ENCODE assay signal across 1 cellular context in the genomic region with DNA sequence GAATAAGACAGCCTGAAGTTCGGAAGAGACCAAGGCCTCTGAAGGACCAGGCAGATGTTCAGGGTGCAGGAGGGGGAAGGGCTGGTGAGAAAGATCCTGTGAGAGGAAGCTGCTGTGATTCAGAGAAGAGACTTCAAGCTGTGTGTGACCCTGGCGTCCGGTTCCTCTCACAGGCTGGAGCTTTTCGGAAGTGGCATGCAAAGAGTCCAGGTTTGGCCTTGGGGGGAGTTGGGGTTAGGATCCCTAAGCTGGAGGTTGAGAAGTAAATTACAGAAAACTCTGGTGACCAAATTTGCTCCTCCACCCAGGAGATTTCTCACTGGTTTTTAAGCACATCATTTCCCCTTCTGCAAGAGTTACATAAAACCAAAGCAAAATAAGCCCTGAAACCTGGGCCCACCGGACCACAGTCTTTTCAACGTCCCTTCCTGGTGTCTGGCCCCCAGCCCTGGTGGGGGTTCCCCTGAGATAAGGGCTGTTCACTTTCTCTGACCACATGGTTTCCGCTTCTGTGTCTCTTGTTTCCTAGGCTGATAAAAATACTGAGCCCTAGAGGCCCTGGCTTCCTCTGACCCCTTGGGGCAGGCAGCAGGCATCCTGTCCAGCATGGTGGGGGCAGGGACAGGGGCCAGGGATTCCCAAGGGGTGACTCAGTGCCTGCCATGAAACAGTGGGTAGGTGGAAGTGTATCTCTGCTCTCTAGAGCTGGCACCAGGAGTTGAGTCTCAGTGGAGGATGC.
TF ChIP-seq lines count a peak whose summit lies in the region.

No MANE protein-coding gene starts in this region.

TF ChIP-seq in GM23338, 12 proteins besides CTCF, POLR2A, EP300 and RAD21 (continued from another document):
- TF ChIP-seq CREB1 (CRISPR knock-in tag; IDR thresholded peaks at IDR 0.05; ENCODE audit: low read depth) (no peak), POLR2AphosphoS5 (IDR thresholded peaks at IDR 0.05; ENCODE audit: low read depth) (no peak), EZH2 (IDR thresholded peaks at IDR 0.05; ENCODE audit: low read depth, unreplicated experiment) (no peak), NANOG (IDR thresholded peaks at IDR 0.05; ENCODE audit: borderline replicate concordance) (no peak), ZNF114 (CRISPR knock-in tag; IDR thresholded peaks at IDR 0.05) (no peak), ZNF331 (CRISPR knock-in tag; IDR thresholded peaks at IDR 0.05; ENCODE audit: low read depth) (no peak)
- TF ChIP-seq, protein P1, sequence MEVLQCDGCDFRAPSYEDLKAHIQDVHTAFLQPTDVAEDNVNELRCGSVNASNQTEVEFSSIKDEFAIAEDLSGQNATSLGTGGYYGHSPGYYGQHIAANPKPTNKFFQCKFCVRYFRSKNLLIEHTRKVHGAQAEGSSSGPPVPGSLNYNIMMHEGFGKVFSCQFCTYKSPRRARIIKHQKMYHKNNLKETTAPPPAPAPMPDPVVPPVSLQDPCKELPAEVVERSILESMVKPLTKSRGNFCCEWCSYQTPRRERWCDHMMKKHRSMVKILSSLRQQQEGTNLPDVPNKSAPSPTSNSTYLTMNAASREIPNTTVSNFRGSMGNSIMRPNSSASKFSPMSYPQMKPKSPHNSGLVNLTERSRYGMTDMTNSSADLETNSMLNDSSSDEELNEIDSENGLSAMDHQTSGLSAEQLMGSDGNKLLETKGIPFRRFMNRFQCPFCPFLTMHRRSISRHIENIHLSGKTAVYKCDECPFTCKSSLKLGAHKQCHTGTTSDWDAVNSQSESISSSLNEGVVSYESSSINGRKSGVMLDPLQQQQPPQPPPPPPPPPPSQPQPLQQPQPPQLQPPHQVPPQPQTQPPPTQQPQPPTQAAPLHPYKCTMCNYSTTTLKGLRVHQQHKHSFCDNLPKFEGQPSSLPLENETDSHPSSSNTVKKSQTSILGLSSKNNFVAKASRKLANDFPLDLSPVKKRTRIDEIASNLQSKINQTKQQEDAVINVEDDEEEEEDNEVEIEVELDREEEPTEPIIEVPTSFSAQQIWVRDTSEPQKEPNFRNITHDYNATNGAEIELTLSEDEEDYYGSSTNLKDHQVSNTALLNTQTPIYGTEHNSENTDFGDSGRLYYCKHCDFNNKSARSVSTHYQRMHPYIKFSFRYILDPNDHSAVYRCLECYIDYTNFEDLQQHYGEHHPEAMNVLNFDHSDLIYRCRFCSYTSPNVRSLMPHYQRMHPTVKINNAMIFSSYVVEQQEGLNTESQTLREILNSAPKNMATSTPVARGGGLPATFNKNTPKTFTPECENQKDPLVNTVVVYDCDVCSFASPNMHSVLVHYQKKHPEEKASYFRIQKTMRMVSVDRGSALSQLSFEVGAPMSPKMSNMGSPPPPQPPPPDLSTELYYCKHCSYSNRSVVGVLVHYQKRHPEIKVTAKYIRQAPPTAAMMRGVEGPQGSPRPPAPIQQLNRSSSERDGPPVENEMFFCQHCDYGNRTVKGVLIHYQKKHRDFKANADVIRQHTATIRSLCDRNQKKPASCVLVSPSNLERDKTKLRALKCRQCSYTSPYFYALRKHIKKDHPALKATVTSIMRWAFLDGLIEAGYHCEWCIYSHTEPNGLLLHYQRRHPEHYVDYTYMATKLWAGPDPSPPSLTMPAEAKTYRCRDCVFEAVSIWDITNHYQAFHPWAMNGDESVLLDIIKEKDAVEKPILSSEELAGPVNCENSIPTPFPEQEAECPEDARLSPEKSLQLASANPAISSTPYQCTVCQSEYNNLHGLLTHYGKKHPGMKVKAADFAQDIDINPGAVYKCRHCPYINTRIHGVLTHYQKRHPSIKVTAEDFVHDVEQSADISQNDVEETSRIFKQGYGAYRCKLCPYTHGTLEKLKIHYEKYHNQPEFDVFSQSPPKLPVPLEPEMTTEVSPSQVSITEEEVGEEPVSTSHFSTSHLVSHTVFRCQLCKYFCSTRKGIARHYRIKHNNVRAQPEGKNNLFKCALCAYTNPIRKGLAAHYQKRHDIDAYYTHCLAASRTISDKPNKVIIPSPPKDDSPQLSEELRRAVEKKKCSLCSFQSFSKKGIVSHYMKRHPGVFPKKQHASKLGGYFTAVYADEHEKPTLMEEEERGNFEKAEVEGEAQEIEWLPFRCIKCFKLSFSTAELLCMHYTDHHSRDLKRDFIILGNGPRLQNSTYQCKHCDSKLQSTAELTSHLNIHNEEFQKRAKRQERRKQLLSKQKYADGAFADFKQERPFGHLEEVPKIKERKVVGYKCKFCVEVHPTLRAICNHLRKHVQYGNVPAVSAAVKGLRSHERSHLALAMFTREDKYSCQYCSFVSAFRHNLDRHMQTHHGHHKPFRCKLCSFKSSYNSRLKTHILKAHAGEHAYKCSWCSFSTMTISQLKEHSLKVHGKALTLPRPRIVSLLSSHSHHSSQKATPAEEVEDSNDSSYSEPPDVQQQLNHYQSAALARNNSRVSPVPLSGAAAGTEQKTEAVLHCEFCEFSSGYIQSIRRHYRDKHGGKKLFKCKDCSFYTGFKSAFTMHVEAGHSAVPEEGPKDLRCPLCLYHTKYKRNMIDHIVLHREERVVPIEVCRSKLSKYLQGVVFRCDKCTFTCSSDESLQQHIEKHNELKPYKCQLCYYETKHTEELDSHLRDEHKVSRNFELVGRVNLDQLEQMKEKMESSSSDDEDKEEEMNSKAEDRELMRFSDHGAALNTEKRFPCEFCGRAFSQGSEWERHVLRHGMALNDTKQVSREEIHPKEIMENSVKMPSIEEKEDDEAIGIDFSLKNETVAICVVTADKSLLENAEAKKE (CRISPR knock-in tag; IDR thresholded peaks at IDR 0.05) = no peak
